17 cellular contexts compared by ENCODE assay signal in genomic region chr6:7258231-7258763, GRCh38.
"Had no signal": no experiment of that assay in that cellular context is flagged by ENCODE, and none has a peak within 500 bp of the region (broad histone marks: within the 10 kb centered on the region; RNA-seq: fewer than 3 reads in every experiment).

No MANE protein-coding gene starts in this region.

- H3K36me3 ChIP-seq: colonic mucosa, neutrophil, right lobe of liver, suprapubic skin had no signal

- H3K36me3 Mint-ChIP-seq: activated CD8-positive, alpha-beta memory T cell treated with anti-CD3 and anti-CD28 coated beads, Interleukin-2, amount 10 ng/mL, durations not matched to agents 7 days and 5 days had no signal

- H3K4me3 ChIP-seq: colonic mucosa, right lobe of liver, suprapubic skin had no signal

- FAIRE-seq: frontal cortex, TTC549 had no signal

- H3K27ac Mint-ChIP-seq: activated CD8-positive, alpha-beta memory T cell treated with anti-CD3 and anti-CD28 coated beads, Interleukin-2, amount 10 ng/mL, durations not matched to agents 7 days and 5 days; activated T-cell treated with anti-CD3 and anti-CD28 coated beads, Interleukin-2, amount 50 U/mL, for 24 hours; progenitor cell of endocrine pancreas had no signal

- DNase-seq: activated CD4-positive, alpha-beta T cell treated with anti-CD3 and anti-CD28 coated beads for 1 hour; activated CD4-positive, alpha-beta T cell treated with anti-CD3 and anti-CD28 coated beads, Interleukin-2, amount 50 U/mL, for 48 hours; activated CD8-positive, alpha-beta memory T cell treated with anti-CD3 and anti-CD28 coated beads, Interleukin-2, amount 10 ng/mL, durations not matched to agents 7 days and 5 days; activated T-cell treated with anti-CD3 and anti-CD28 coated beads, Interleukin-2, amount 50 U/mL, for 24 hours; caudate nucleus; colonic mucosa; effector CD8-positive, alpha-beta T cell; stimulated activated CD4-positive, alpha-beta T cell treated with anti-CD3 and anti-CD28 coated beads, Interleukin-2, amount 100 ng/mL, for 48 hours; stimulated activated naive CD8-positive, alpha-beta T cell treated with anti-CD3 and anti-CD28 coated beads, Interleukin-15, Interleukin-2, amounts not matched to agents 100 U/mL and 50 U/mL, for 24 hours; T-helper 2 cell had no signal

- H3K27me3 ChIP-seq: colonic mucosa, neutrophil, right lobe of liver, suprapubic skin had no signal

- H3K9me3 ChIP-seq: colonic mucosa, neutrophil, right lobe of liver, suprapubic skin had no signal

- H3K27ac ChIP-seq: colonic mucosa, neutrophil, right lobe of liver, suprapubic skin had no signal

- H3K4me3 Mint-ChIP-seq: activated CD8-positive, alpha-beta memory T cell treated with anti-CD3 and anti-CD28 coated beads, Interleukin-2, amount 10 ng/mL, durations not matched to agents 7 days and 5 days; activated T-cell treated with anti-CD3 and anti-CD28 coated beads, Interleukin-2, amount 50 U/mL, for 24 hours had no signal

- ATAC-seq: activated CD8-positive, alpha-beta memory T cell treated with anti-CD3 and anti-CD28 coated beads, Interleukin-2, amount 10 ng/mL, durations not matched to agents 7 days and 5 days; right lobe of liver; SK-N-SH treated with all-trans-retinoic acid at 6 μM for 48 hours; stimulated activated naive CD8-positive, alpha-beta T cell treated with anti-CD3 and anti-CD28 coated beads, Interleukin-15, Interleukin-2, amounts not matched to agents 100 U/mL and 50 U/mL, for 24 hours had no signal
